ENCODE assay signal across 25 cellular contexts in genomic region chr10:60175418-60175817, GRCh38.
DNase-seq lines count a peak whose midpoint lies in the region; ATAC-seq, FAIRE-seq and TF ChIP-seq lines count a peak whose summit lies in the region.
"Had no signal": no experiment of that assay in that cellular context is flagged by ENCODE, and none has a peak within 500 bp of the region (broad histone marks: within the 10 kb centered on the region; RNA-seq: fewer than 3 reads in every experiment).

No MANE protein-coding gene starts in this region.

- in situ Hi-C loops in Caki2 (cut with HindIII; ENCODE audit: low pct_unique_long_range_greater_than_20kb, low sequenced_read_pairs): no loop called here
- in situ Hi-C loops in Panc1 (cut with HindIII; ENCODE audit: low pct_unique_long_range_greater_than_20kb, low sequenced_read_pairs): no loop called here

- H3K9me3 Mint-ChIP-seq in endothelial cell (ENCODE audit: unreplicated experiment): no peaks in the 10 kb centered on the region
- H3K9me3 Mint-ChIP-seq: natural killer cell treated with Interleukin-12 subunit alpha and Interleukin-12 subunit beta and Interleukin-15 and Interleukin-18, amount 100 ng/mL, for 72 hours; stimulated activated memory B cell treated with anti-CD40 and anti-IgM and Interleukin-4, amounts not matched to agents 10 μg/mL and 1 μg/mL and 100 μg/mL, for 72 hours had no signal

- 0% methylated on average over 1 of the region's 3 CpGs for WGBS in mesodermal cell (ENCODE audit: insufficient coverage in 2 of 2), 2 experiments
- 63 to 65% methylated on average over 3 of the region's 3 CpGs for WGBS in aorta, 2 donors

- peaks cover 19% of the 10 kb centered on the region for H3K4me1 Mint-ChIP-seq in endothelial cell (ENCODE audit: unreplicated experiment)
- H3K4me1 Mint-ChIP-seq: CD14-positive monocyte had no signal

- DNase-seq in Caki2 (ENCODE audit: low read depth): peak; percentile 6
- no peak for DNase-seq in Panc1 (ENCODE audit: low read depth, low spot score)
- peak; percentile 22 for DNase-seq in endothelial cell (ENCODE audit: low spot score)
- no peak for DNase-seq in aorta
- DNase-seq in caudate nucleus (lab: John Stamatoyannopoulos, UW): no peak
- no peak for DNase-seq in cerebellar nuclear complex (lab: John Stamatoyannopoulos, UW)
- no peak for DNase-seq in D721Med (ENCODE audit: insufficient read length, low spot score)
- DNase-seq: activated CD4-positive, CD25-positive, alpha-beta regulatory T cell treated with anti-CD3 and anti-CD28 coated beads, Interleukin-2, amount 50 U/mL, for 72 hours; activated naive CD4-positive, alpha-beta T cell treated with anti-CD3 and anti-CD28 coated beads, Interleukin-2, amount 50 U/mL, for 16 hours; body of pancreas; cortex of kidney; DMS153; foreskin melanocyte; H7; NCI-H1105 treated with DMSO at 0.1 percent for 48 hours; NCI-H2107; NCI-H69; stimulated activated CD4-positive, alpha-beta T cell treated with anti-CD3 and anti-CD28 coated beads, Interleukin-1b, Interleukin-23, amount 100 ng/mL, for 48 hours had no signal

- H3K27me3 ChIP-seq in Panc1 (ENCODE audit: control insufficient read depth, insufficient read depth, low read length) (no peaks in the 10 kb centered on the region), aorta (ENCODE audit: control insufficient read depth in 1 of 2, insufficient read depth in 2 of 2, low read length in 1 of 2) (no peaks in the 10 kb centered on the region)
- H3K27me3 ChIP-seq: body of pancreas had no signal

- no peak overlapping the region for H3K27ac ChIP-seq in Panc1 (ENCODE audit: low read length)
- peak overlapping the region; percentile 97 for H3K27ac ChIP-seq in mesodermal cell (ENCODE audit: low read depth, low read length, severe bottlenecking)
- no peak overlapping the region for H3K27ac ChIP-seq in aorta (ENCODE audit: low read depth in 1 of 2, low read length in 2 of 2)
- no peak overlapping the region for H3K27ac ChIP-seq in caudate nucleus (ENCODE audit: low read depth, low read length)
- H3K27ac ChIP-seq: body of pancreas, prostate gland, thoracic aorta had no signal

- ATAC-seq in Panc1 (peak; percentile 74), aorta (ENCODE audit: low FRiP score) (no peak)
- ATAC-seq: body of pancreas; GM12878; natural killer cell treated with Interleukin-12 subunit alpha and Interleukin-12 subunit beta and Interleukin-15 and Interleukin-18, amount 100 ng/mL, for 72 hours; stimulated activated memory B cell treated with anti-CD40 and anti-IgM and Interleukin-4, amounts not matched to agents 10 μg/mL and 1 μg/mL and 100 μg/mL, for 72 hours had no signal

- H3K4me1 ChIP-seq in Panc1 (ENCODE audit: control insufficient read depth, insufficient read depth, low read length) (no peaks in the 10 kb centered on the region), mesodermal cell (ENCODE audit: control insufficient read depth, insufficient read depth, low read length, poor library complexity, severe bottlenecking) (peaks cover 44% of the 10 kb centered on the region), aorta (ENCODE audit: control insufficient read depth in 1 of 2, insufficient read depth in 2 of 2, low read length in 2 of 2) (no peaks in the 10 kb centered on the region)
- H3K4me1 ChIP-seq: body of pancreas, prostate gland had no signal

- POLR2A ChIA-PET in Panc1 (lab: Charles Lee): no interaction called here

- H3K4me3 ChIP-seq in Panc1 (ENCODE audit: low read depth in 2 of 2, low read length in 2 of 2) (no peak overlapping the region), mesodermal cell (ENCODE audit: extremely low read depth, insufficient read depth, low read length, poor library complexity, severe bottlenecking) (no peak overlapping the region), aorta (ENCODE audit: low read length in 2 of 2) (no peak overlapping the region)
- H3K4me3 ChIP-seq: body of pancreas, GM12878, prostate gland, thoracic aorta had no signal

- CTCF ChIA-PET in Panc1 (lab: Charles Lee): no interaction called here

- FAIRE-seq in D721Med (lab: Jason Lieb, UNC): no peak
- FAIRE-seq: GM12878 had no signal

- intact Hi-C loops in Panc1 (cut with micrococcal nuclease; ENCODE audit: unreplicated experiment) (no loop called here), aorta (cut with DNase I) (no loop called here)

- no peaks in the 10 kb centered on the region for H3K9me3 ChIP-seq in Panc1 (ENCODE audit: control insufficient read depth, insufficient read depth, low read depth, low read length)
- no peaks in the 10 kb centered on the region for H3K9me3 ChIP-seq in mesodermal cell (ENCODE audit: control insufficient read depth, low read length)
- no peaks in the 10 kb centered on the region for H3K9me3 ChIP-seq in aorta (ENCODE audit: control insufficient read depth, low read length)
- H3K9me3 ChIP-seq: body of pancreas, prostate gland, thoracic aorta had no signal

- no TSS peak for BruUV-seq in Panc1 (replicated peaks; lab: Mats Ljungman, UMichigan)

- H3K27ac Mint-ChIP-seq in endothelial cell (ENCODE audit: unreplicated experiment): no peak overlapping the region
- H3K27ac Mint-ChIP-seq: natural killer cell treated with Interleukin-12 subunit alpha and Interleukin-12 subunit beta and Interleukin-15 and Interleukin-18, amount 100 ng/mL, for 72 hours; stimulated activated memory B cell treated with anti-CD40 and anti-IgM and Interleukin-4, amounts not matched to agents 10 μg/mL and 1 μg/mL and 100 μg/mL, for 72 hours had no signal

- H3K36me3 ChIP-seq in Panc1 (ENCODE audit: control insufficient read depth, insufficient read depth, low read length) (no peaks in the 10 kb centered on the region), mesodermal cell (ENCODE audit: control insufficient read depth, insufficient read depth, low read length) (no peaks in the 10 kb centered on the region), aorta (ENCODE audit: control insufficient read depth in 1 of 2, insufficient read depth in 2 of 2, low read length in 1 of 2) (no peaks in the 10 kb centered on the region)
- H3K36me3 ChIP-seq: prostate gland, thoracic aorta had no signal

- no peak for TF ChIP-seq CTCF in Panc1 (IDR thresholded peaks at IDR 0.05)
- TF ChIP-seq CTCF in endothelial cell (IDR thresholded peaks at IDR 0.05; ENCODE audit: unreplicated experiment): no peak
- TF ChIP-seq CTCF in D721Med (IDR thresholded peaks at IDR 0.05; ENCODE audit: insufficient read depth, missing control alignments): no peak

- H3K36me3 Mint-ChIP-seq in endothelial cell (ENCODE audit: low read depth, unreplicated experiment): no peaks in the 10 kb centered on the region
- H3K36me3 Mint-ChIP-seq: CD14-positive monocyte; natural killer cell treated with Interleukin-12 subunit alpha and Interleukin-12 subunit beta and Interleukin-15 and Interleukin-18, amount 100 ng/mL, for 72 hours had no signal

- H3K27me3 Mint-ChIP-seq in endothelial cell (ENCODE audit: unreplicated experiment): peaks cover 6% of the 10 kb centered on the region
- H3K27me3 Mint-ChIP-seq: stimulated activated memory B cell treated with anti-CD40 and anti-IgM and Interleukin-4, amounts not matched to agents 10 μg/mL and 1 μg/mL and 100 μg/mL, for 72 hours had no signal

- H3K4me3 Mint-ChIP-seq in endothelial cell (ENCODE audit: unreplicated experiment): no peak overlapping the region
- H3K4me3 Mint-ChIP-seq: CD14-positive monocyte; natural killer cell treated with Interleukin-12 subunit alpha and Interleukin-12 subunit beta and Interleukin-15 and Interleukin-18, amount 100 ng/mL, for 72 hours; stimulated activated memory B cell treated with anti-CD40 and anti-IgM and Interleukin-4, amounts not matched to agents 10 μg/mL and 1 μg/mL and 100 μg/mL, for 72 hours had no signal

Comparison
In these comparisons a context has a peak if more than half of its experiments do, and no peak if none do; other contexts are left out.
1. DNase-seq: peak in Caki2 (single experiment) and endothelial cell (single experiment); none in Panc1 (single experiment), aorta (0 of 2), caudate nucleus (0 of 61), cerebellar nuclear complex (0 of 2) and D721Med (single experiment).